ENCODE assay signal across 23 cellular contexts in genomic region chr20:63014287-63014686, GRCh38. TPM values are rescaled to one million over a fixed set of nuclear protein-coding genes. Genes with fewer than 3 reads are reported as not detected.
"Had no signal": no experiment of that assay in that cellular context is flagged by ENCODE, and none has a peak within 500 bp of the region (broad histone marks: within the 10 kb centered on the region; RNA-seq: fewer than 3 reads in every experiment).

No MANE protein-coding gene starts in this region.

- H3K36me3 ChIP-seq: colonic mucosa, neutrophil, right atrium auricular region, transverse colon had no signal

- H2AFZ ChIP-seq: hepatocyte had no signal

- H3K9me3 ChIP-seq: colonic mucosa, neutrophil had no signal

- H3K27ac ChIP-seq: colonic mucosa, hepatocyte, neutrophil, right atrium auricular region, skin epidermis, transverse colon had no signal

- H3K79me2 ChIP-seq: hepatocyte had no signal

- ATAC-seq: activated CD8-positive, alpha-beta T cell treated with anti-CD3 and anti-CD28 coated beads, Interleukin-2, amount 10 ng/mL, durations not matched to agents 7 days and 5 days; activated naive CD4-positive, alpha-beta T cell treated with anti-CD3 and anti-CD28 coated beads, Interleukin-2, amount 50 U/mL, for 72 hours; esophagus mucosa; stimulated activated naive CD8-positive, alpha-beta T cell treated with anti-CD3 and anti-CD28 coated beads, Interleukin-15, Interleukin-2, amounts not matched to agents 100 U/mL and 50 U/mL, for 24 hours had no signal

- H3K4me1 ChIP-seq: colonic mucosa had no signal

- H3K4me2 ChIP-seq: hepatocyte had no signal

- DNase-seq: activated CD4-positive, alpha-beta T cell treated with anti-CD3 and anti-CD28 coated beads, Interleukin-2, amount 10 ng/mL, durations not matched to agents 24 days and 14 days; activated CD4-positive, CD25-positive, alpha-beta regulatory T cell; activated CD8-positive, alpha-beta memory T cell treated with anti-CD3 and anti-CD28 coated beads, Interleukin-2, amount 50 U/mL, for 4 hours; activated CD8-positive, alpha-beta T cell treated with anti-CD3 and anti-CD28 coated beads, Interleukin-2, amount 10 ng/mL, durations not matched to agents 7 days and 5 days; activated gamma-delta T cell; activated T-cell treated with anti-CD3 and anti-CD28 coated beads, Interleukin-2, amount 50 U/mL, for 48 hours; central memory CD4-positive, alpha-beta T cell; colonic mucosa; kidney glomerular epithelial cell; mesenchymal stem cell; stimulated activated CD4-positive, alpha-beta T cell treated with anti-CD3 and anti-CD28 coated beads, Interleukin-4, amount 100 ng/mL, for 4 hours; stimulated activated CD8-positive, alpha-beta memory T cell treated with anti-CD3 and anti-CD28 coated beads, Interleukin-4, amount 100 ng/mL, for 48 hours; stimulated activated naive CD8-positive, alpha-beta T cell treated with anti-CD3 and anti-CD28 coated beads, Interleukin-15, Interleukin-2, amounts not matched to agents 100 U/mL and 50 U/mL, for 24 hours; transverse colon had no signal

- H3K4me3 Mint-ChIP-seq: activated CD4-positive, alpha-beta T cell treated with anti-CD3 and anti-CD28 coated beads, Interleukin-2, amount 10 ng/mL, durations not matched to agents 24 days and 14 days; activated CD8-positive, alpha-beta T cell treated with anti-CD3 and anti-CD28 coated beads, Interleukin-2, amount 10 ng/mL, durations not matched to agents 7 days and 5 days had no signal

- H3K4me3 ChIP-seq: colonic mucosa, hepatocyte, right atrium auricular region, skin epidermis, transverse colon had no signal

- H3K27ac Mint-ChIP-seq: activated CD8-positive, alpha-beta T cell treated with anti-CD3 and anti-CD28 coated beads, Interleukin-2, amount 10 ng/mL, durations not matched to agents 7 days and 5 days; activated naive CD4-positive, alpha-beta T cell treated with anti-CD3 and anti-CD28 coated beads, Interleukin-2, amount 50 U/mL, for 72 hours had no signal

RNA-seq across cellular contexts. Expression of gene BHLHE23, which starts 7.5 kb away (rescaled TPM):
- total RNA-seq: activated CD4-positive, alpha-beta T cell treated with anti-CD3 and anti-CD28 coated beads, Interleukin-2, amount 10 ng/mL, durations not matched to agents 24 days and 14 days; activated CD8-positive, alpha-beta T cell treated with anti-CD3 and anti-CD28 coated beads, Interleukin-2, amount 10 ng/mL, durations not matched to agents 7 days and 5 days; activated naive CD4-positive, alpha-beta T cell treated with anti-CD3 and anti-CD28 coated beads, Interleukin-2, amount 50 U/mL, for 72 hours; colonic mucosa; esophagus mucosa; hepatocyte; liver; posterior vena cava; right atrium auricular region; T-helper 2 cell treated with Interferon-gamma antibody and Interleukin-4, amounts not matched to agents 100 ng/mL and 5 ng/mL, for 36 hours; transverse colon had no signal
- polyA plus RNA-seq: hepatocyte, liver had no signal
